Comparison of ENCODE assay signal across 16 cellular contexts in the genomic region with DNA sequence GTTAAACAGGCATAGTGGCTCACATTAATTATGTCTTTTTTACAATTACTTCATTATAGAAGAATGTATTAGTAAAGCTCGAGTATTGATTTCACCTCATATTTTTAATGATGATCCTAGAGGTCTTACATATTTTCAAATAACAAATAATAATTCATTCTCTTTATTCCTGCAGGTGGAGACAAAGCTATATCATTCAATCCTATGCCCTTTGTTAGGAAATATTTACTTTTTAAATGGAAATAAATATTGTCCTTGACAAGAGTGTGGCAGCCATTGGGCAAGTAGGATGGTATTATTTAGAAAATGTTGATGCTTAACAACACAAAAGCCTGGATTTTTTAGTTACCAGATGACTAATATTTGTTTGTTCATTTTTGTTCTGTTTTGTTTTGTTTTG.
DNase-seq lines count a peak whose midpoint lies in the region; ATAC-seq and TF ChIP-seq lines count a peak whose summit lies in the region.
"Had no signal": no experiment of that assay in that cellular context is flagged by ENCODE, and none has a peak within 500 bp of the region (broad histone marks: within the 10 kb centered on the region; RNA-seq: fewer than 3 reads in every experiment).

No MANE protein-coding gene starts in this region.

- H3K9me3 ChIP-seq in HCT116 (ENCODE audit: control insufficient read depth in 1 of 2, insufficient read depth in 1 of 2, low read depth in 1 of 2, low read length in 2 of 2) = no peaks in the 10 kb centered on the region
- H3K9me3 ChIP-seq: gastrocnemius medialis, SJSA1 had no signal

- peak; percentile 37; the same call in 1 of the 2 replicates for TF ChIP-seq RAD21 in HCT116 (IDR thresholded peaks at IDR 0.05; ENCODE audit: low read depth)

- intact Hi-C loops in HCT116 (cut with micrococcal nuclease) = loop anchor here (5.0 kb wide), 1 partner anchor 899 kb away; no protein-coding TSS in a partner anchor

- DNase-seq in HCT116 (ENCODE audit: low read depth, low spot score) (no peak), RKO (ENCODE audit: low spot score) (peak; percentile 5), fibroblast of mammary gland (ENCODE audit: low read depth) (peak; percentile 28), NCI-H69 (lab: John Stamatoyannopoulos, UW) (no peak), NCI-H1436 (lab: John Stamatoyannopoulos, UW) (no peak)
- DNase-seq: activated CD4-positive, alpha-beta T cell treated with anti-CD3 and anti-CD28 coated beads, Interleukin-2, amount 10 ng/mL, durations not matched to agents 24 days and 14 days; activated naive CD8-positive, alpha-beta T cell treated with anti-CD3 and anti-CD28 coated beads, Interleukin-2, amount 10 ng/mL, durations not matched to agents 7 days and 5 days; central memory CD4-positive, alpha-beta T cell; endodermal cell; gastrocnemius medialis; nephron progenitor cell; NK-92 treated with Interleukin-12 subunit alpha and Interleukin-12 subunit beta, amount 100 ng/mL, for 24 hours; stimulated activated CD4-positive, alpha-beta T cell treated with anti-CD3 and anti-CD28 coated beads, Interleukin-1b, Interleukin-23, amount 100 ng/mL, for 48 hours had no signal

- H3K27me3 ChIP-seq in HCT116 (ENCODE audit: insufficient read depth, low read length) = no peaks in the 10 kb centered on the region
- H3K27me3 ChIP-seq: gastrocnemius medialis, SJSA1 had no signal

- H3K9me2 ChIP-seq in HCT116 (ENCODE audit: insufficient read depth) = no peaks in the 10 kb centered on the region

- TF ChIP-seq POLR2A in HCT116 (IDR thresholded peaks at IDR 0.05; ENCODE audit: borderline replicate concordance, extremely low read depth, insufficient read depth, insufficient read length) = no peak

- H3K79me2 ChIP-seq in HCT116 (ENCODE audit: insufficient read depth, low read length) = no peaks in the 10 kb centered on the region

- TF ChIP-seq CTCF in C4-2B (conservative IDR thresholded peaks at IDR 0.05) (peak; percentile 36), HCT116 (IDR thresholded peaks at IDR 0.05 in 2 of 3, conservative IDR thresholded peaks at IDR 0.05 in 1 of 3; ENCODE audit: borderline replicate concordance in 1 of 3, insufficient read depth in 1 of 3, low read depth in 2 of 3, low read length in 2 of 3) (peak in 1 of 3 experiments; percentile 19; a peak in 1 of 6 replicates), fibroblast of mammary gland (conservative IDR thresholded peaks at IDR 0.05; ENCODE audit: control insufficient read depth, insufficient read depth, low read depth, low read length) (peak; percentile 17)

- H3K4me2 ChIP-seq in HCT116 (ENCODE audit: low read length) = no peak overlapping the region

- CTCF ChIA-PET in HCT116 (lab: Charles Lee) = interaction anchor here (1.1 kb wide), 1 partner anchor 159 kb away, joined by 3 read pairs; no protein-coding TSS in a partner anchor

- H3K36me3 ChIP-seq in HCT116 (ENCODE audit: control insufficient read depth in 1 of 2, insufficient read depth in 2 of 2, low read length in 2 of 2) = no peaks in the 10 kb centered on the region
- H3K36me3 ChIP-seq: gastrocnemius medialis, SJSA1 had no signal

- RAD21 ChIA-PET in HCT116 (lab: Charles Lee; ENCODE audit: low non-redundant PET in 1 of 2, low total read pairs in 2 of 2, uncharacterized antibody in 2 of 2, unreplicated experiment in 2 of 2) = no interaction called here

- POLR2A ChIA-PET in HCT116 (lab: Charles Lee) = no interaction called here

- H2AFZ ChIP-seq in HCT116 (ENCODE audit: low read depth, low read length, poor library complexity, severe bottlenecking) = no peak overlapping the region

- H3K4me3 ChIP-seq in HCT116 (replicated peaks in 1 of 2; ENCODE audit: low read depth in 1 of 2, low read length in 2 of 2) (no peak overlapping the region), fibroblast of mammary gland (ENCODE audit: control insufficient read depth, low read depth, low read length) (no peak overlapping the region)
- H3K4me3 ChIP-seq: gastrocnemius medialis, SJSA1 had no signal

- ATAC-seq in HCT116 (no peak), HG02852 (IDR thresholded peaks at IDR 0.05; ENCODE audit: unreplicated experiment) (no peak)
- ATAC-seq: gastrocnemius medialis had no signal

- no peaks in the 10 kb centered on the region for H4K20me1 ChIP-seq in HCT116 (ENCODE audit: insufficient read depth)

- no peak overlapping the region for H3K27ac ChIP-seq in C4-2B
- no peak overlapping the region for H3K27ac ChIP-seq in HCT116 (ENCODE audit: low read depth, low read length)
- H3K27ac ChIP-seq: gastrocnemius medialis, SJSA1 had no signal

- no TSS peak for BruUV-seq in HCT116 (replicated peaks; lab: Mats Ljungman, UMichigan)

- H3K4me1 ChIP-seq in HCT116 (ENCODE audit: control insufficient read depth in 1 of 2, insufficient read depth in 2 of 2, low read length in 2 of 2) = no peaks in the 10 kb centered on the region; a peak in 1 of 4 replicates
- H3K4me1 ChIP-seq: gastrocnemius medialis had no signal

- H3K9ac ChIP-seq in HCT116 (ENCODE audit: low read length) = no peak overlapping the region

TF ChIP-seq in HCT116, 20 proteins besides CTCF, POLR2A, EP300 and RAD21:
- TF ChIP-seq, protein P1, sequence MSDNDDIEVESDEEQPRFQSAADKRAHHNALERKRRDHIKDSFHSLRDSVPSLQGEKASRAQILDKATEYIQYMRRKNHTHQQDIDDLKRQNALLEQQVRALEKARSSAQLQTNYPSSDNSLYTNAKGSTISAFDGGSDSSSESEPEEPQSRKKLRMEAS (IDR thresholded peaks at IDR 0.05) = no peak
- TF ChIP-seq, protein P2, sequence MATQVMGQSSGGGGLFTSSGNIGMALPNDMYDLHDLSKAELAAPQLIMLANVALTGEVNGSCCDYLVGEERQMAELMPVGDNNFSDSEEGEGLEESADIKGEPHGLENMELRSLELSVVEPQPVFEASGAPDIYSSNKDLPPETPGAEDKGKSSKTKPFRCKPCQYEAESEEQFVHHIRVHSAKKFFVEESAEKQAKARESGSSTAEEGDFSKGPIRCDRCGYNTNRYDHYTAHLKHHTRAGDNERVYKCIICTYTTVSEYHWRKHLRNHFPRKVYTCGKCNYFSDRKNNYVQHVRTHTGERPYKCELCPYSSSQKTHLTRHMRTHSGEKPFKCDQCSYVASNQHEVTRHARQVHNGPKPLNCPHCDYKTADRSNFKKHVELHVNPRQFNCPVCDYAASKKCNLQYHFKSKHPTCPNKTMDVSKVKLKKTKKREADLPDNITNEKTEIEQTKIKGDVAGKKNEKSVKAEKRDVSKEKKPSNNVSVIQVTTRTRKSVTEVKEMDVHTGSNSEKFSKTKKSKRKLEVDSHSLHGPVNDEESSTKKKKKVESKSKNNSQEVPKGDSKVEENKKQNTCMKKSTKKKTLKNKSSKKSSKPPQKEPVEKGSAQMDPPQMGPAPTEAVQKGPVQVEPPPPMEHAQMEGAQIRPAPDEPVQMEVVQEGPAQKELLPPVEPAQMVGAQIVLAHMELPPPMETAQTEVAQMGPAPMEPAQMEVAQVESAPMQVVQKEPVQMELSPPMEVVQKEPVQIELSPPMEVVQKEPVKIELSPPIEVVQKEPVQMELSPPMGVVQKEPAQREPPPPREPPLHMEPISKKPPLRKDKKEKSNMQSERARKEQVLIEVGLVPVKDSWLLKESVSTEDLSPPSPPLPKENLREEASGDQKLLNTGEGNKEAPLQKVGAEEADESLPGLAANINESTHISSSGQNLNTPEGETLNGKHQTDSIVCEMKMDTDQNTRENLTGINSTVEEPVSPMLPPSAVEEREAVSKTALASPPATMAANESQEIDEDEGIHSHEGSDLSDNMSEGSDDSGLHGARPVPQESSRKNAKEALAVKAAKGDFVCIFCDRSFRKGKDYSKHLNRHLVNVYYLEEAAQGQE (IDR thresholded peaks at IDR 0.05; ENCODE audit: low read depth) = no peak
- no peak for TF ChIP-seq TCF7L2 (IDR thresholded peaks at IDR 0.05; ENCODE audit: borderline replicate concordance, extremely low read depth, insufficient read depth, insufficient read length)
- no peak for TF ChIP-seq CBX3 (IDR thresholded peaks at IDR 0.05; ENCODE audit: low read depth)
- no peak for TF ChIP-seq JUND (IDR thresholded peaks at IDR 0.05)
- TF ChIP-seq EZH2phosphoT487 (IDR thresholded peaks at IDR 0.05; ENCODE audit: borderline replicate concordance) = no peak
- TF ChIP-seq POLR2AphosphoS5 (IDR thresholded peaks at IDR 0.05; ENCODE audit: low read depth, low read length) = no peak
- no peak for TF ChIP-seq EGR1 (IDR thresholded peaks at IDR 0.05; ENCODE audit: low read depth)
- no peak for TF ChIP-seq ELF1 (IDR thresholded peaks at IDR 0.05; ENCODE audit: borderline replicate concordance, low read depth)
- no peak for TF ChIP-seq YY1 (IDR thresholded peaks at IDR 0.05; ENCODE audit: extremely low read depth, insufficient replicate concordance, low read depth, low read length)
- TF ChIP-seq ZFX (IDR thresholded peaks at IDR 0.05) = no peak
- TF ChIP-seq FOSL1 (IDR thresholded peaks at IDR 0.05; ENCODE audit: low read depth) = no peak
- TF ChIP-seq, protein P3, sequence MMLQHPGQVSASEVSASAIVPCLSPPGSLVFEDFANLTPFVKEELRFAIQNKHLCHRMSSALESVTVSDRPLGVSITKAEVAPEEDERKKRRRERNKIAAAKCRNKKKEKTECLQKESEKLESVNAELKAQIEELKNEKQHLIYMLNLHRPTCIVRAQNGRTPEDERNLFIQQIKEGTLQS (IDR thresholded peaks at IDR 0.05) = no peak

Comparison
In these comparisons a context has a peak if more than half of its experiments do, and no peak if none do; other contexts are left out.
1. DNase-seq: peak in RKO (single experiment) and fibroblast of mammary gland (single experiment); none in HCT116 (single experiment), NCI-H69 (single experiment) and NCI-H1436 (single experiment).